In genomic region chr5:14143843-14144585, GRCh38 we compare ENCODE assay signal across 8 cellular contexts. TPM values are rescaled to one million over a fixed set of nuclear protein-coding genes. Genes with fewer than 3 reads are reported as not detected.
DNase-seq lines count a peak whose midpoint lies in the region; ATAC-seq and TF ChIP-seq lines count a peak whose summit lies in the region.

No MANE protein-coding gene starts in this region.

- H3K4me3 ChIP-seq in neural progenitor cell (peak overlapping the region; percentile 83), aorta (ENCODE audit: low read length in 2 of 2) (peak overlapping the region; percentile 64 to 75)

- H3K4me2 ChIP-seq in neural progenitor cell, result peak overlapping the region; percentile 92

- H3K27me3 ChIP-seq in neural progenitor cell (peaks cover 4% of the 10 kb centered on the region), aorta (ENCODE audit: control insufficient read depth in 1 of 2, insufficient read depth in 2 of 2, low read length in 1 of 2) (no peaks in the 10 kb centered on the region)

- TF ChIP-seq CTCF in neural progenitor cell (IDR thresholded peaks at IDR 0.05), result no peak

- H3K36me3 ChIP-seq in neural progenitor cell (no peaks in the 10 kb centered on the region), aorta (ENCODE audit: control insufficient read depth in 1 of 2, insufficient read depth in 2 of 2, low read length in 1 of 2) (no peaks in the 10 kb centered on the region)

- WGBS in aorta, 2 donors, result 0 to 1% methylated on average over 48 to 84 of the region's 84 CpGs

- H3K36me3 Mint-ChIP-seq in IgD-negative memory B cell (no peaks in the 10 kb centered on the region), neural progenitor cell (no peaks in the 10 kb centered on the region)

- H3K9me3 ChIP-seq in neural progenitor cell (ENCODE audit: low read depth) (no peaks in the 10 kb centered on the region), aorta (ENCODE audit: control insufficient read depth, low read length) (no peaks in the 10 kb centered on the region)

- H3K9ac ChIP-seq in neural progenitor cell, result peak overlapping the region; percentile 73

- H3K27ac Mint-ChIP-seq in IgD-negative memory B cell, result peak overlapping the region; percentile 76 to 93 (median 89)
- H3K27ac Mint-ChIP-seq in neural progenitor cell, result peak overlapping the region; percentile 85

- peaks cover 26% of the 10 kb centered on the region for H3K4me1 ChIP-seq in neural progenitor cell
- peaks cover 0 to 6% of the 10 kb centered on the region in 2 donors for H3K4me1 ChIP-seq in aorta (ENCODE audit: control insufficient read depth in 1 of 2, insufficient read depth in 2 of 2, low read length in 2 of 2)

- H3K9me3 Mint-ChIP-seq in IgD-negative memory B cell, result no peaks in the 10 kb centered on the region
- no peaks in the 10 kb centered on the region for H3K9me3 Mint-ChIP-seq in neural progenitor cell

- H3K27me3 Mint-ChIP-seq in IgD-negative memory B cell (no peaks in the 10 kb centered on the region), neural progenitor cell (ENCODE audit: insufficient read depth, low read depth) (peaks cover 2% of the 10 kb centered on the region)

- peak overlapping the region; percentile 89 to 94 (median 92) for H3K4me3 Mint-ChIP-seq in IgD-negative memory B cell
- H3K4me3 Mint-ChIP-seq in neural progenitor cell, result peak overlapping the region; percentile 95

- peaks cover 26 to 43% (median 32%) of the 10 kb centered on the region in 3 donors for H3K4me1 Mint-ChIP-seq in IgD-negative memory B cell
- H3K4me1 Mint-ChIP-seq in neural progenitor cell, result peaks cover 51% of the 10 kb centered on the region

- H3F3A ChIP-seq in neural progenitor cell (ENCODE audit: low read depth), result peaks cover 22% of the 10 kb centered on the region

- peak; percentile 4 for ATAC-seq in GM21576 (IDR thresholded peaks at IDR 0.05; ENCODE audit: unreplicated experiment)
- peak; percentile 1 for ATAC-seq in aorta (ENCODE audit: low FRiP score)

- H4K20me1 ChIP-seq in neural progenitor cell (ENCODE audit: low read depth), result peaks cover 50% of the 10 kb centered on the region

- DNase-seq in GM03348 (ENCODE audit: low spot score) (peak; percentile 54), activated T-cell treated with anti-CD3 and anti-CD28 coated beads for 4 hours (peak; percentile 11), fibroblast of gingiva (ENCODE audit: low read depth) (peak; percentile 48), neural progenitor cell (ENCODE audit: low spot score) (peak; percentile 65), aorta (peak; percentile 73 to 87)
- DNase-seq in effector CD8-positive, alpha-beta T cell (lab: John Stamatoyannopoulos, UW), result no peak

- H3K79me2 ChIP-seq in neural progenitor cell (ENCODE audit: low read depth), result peaks cover 53% of the 10 kb centered on the region

- H3K27ac ChIP-seq in neural progenitor cell, result no peak overlapping the region
- peak overlapping the region; percentile 78 to 81 for H3K27ac ChIP-seq in aorta (ENCODE audit: low read depth in 1 of 2, low read length in 2 of 2)

- no peak overlapping the region for H2AFZ ChIP-seq in neural progenitor cell (replicated peaks)

- intact Hi-C loops in aorta (cut with DNase I), result loop anchor here (1.0 to 5.0 kb wide), 6 partner anchors 37 to 126 kb away; no protein-coding TSS in a partner anchor

RNA-seq across cellular contexts. Expression of gene TRIO, which starts 0.9 kb away (rescaled TPM):
- polyA plus RNA-seq in IgD-negative memory B cell (8.5 TPM), aorta (10 to 100 TPM; 22.0 to 36.7 TPM)
- total RNA-seq in neural progenitor cell (ENCODE audit: low replicate concordance) (76.3 and 84.7 TPM in 2 replicates), aorta (100 to 1,000 TPM; 346 to 374 TPM)
